In the genomic region with DNA sequence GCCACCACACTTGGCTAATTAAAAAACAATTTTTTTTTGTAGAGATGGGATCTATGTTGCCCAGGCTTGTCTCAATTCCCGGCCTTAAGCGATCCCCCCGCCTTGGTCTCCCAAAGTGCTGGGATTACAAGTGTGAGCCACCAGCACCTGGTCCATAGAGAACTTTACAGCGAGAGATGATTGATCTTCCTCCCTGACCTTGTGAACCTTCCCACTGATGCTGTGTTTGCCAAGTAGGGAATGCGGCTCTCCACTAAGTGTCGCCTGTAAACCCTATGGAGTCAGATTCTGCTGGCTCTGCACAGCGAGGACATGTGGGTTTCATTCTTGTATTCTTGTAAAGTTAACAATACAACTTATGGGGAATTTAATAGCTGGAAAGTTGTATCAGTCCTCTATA, we compare ENCODE assay signal across 23 cellular contexts.
DNase-seq lines count a peak whose midpoint lies in the region; ATAC-seq and TF ChIP-seq lines count a peak whose summit lies in the region.
"Had no signal": no experiment of that assay in that cellular context is flagged by ENCODE, and none has a peak within 500 bp of the region (broad histone marks: within the 10 kb centered on the region; RNA-seq: fewer than 3 reads in every experiment).

No MANE protein-coding gene starts in this region.

- in situ Hi-C loops in IMR-90 (cut with MboI; ENCODE audit: low sequenced_read_pairs), result no loop called here

- H4K5ac ChIP-seq in IMR-90 (ENCODE audit: low read depth, low read length), result no peak overlapping the region

- peak overlapping the region; percentile 53; the same call in 1 of the 2 replicates for H2AK5ac ChIP-seq in IMR-90 (ENCODE audit: low read depth, low read length)

- H3K4me1 ChIP-seq in IMR-90 (ENCODE audit: control insufficient read depth, insufficient read depth, low read length) (peaks cover 4% of the 10 kb centered on the region), colonic mucosa (no peaks in the 10 kb centered on the region), right lobe of liver (peaks cover 0 to 49% (median 12%) of the 10 kb centered on the region in 4 donors), upper lobe of right lung (peaks cover 6% of the 10 kb centered on the region)

- H3K4me2 ChIP-seq in IMR-90 (ENCODE audit: low read depth, low read length), result no peak overlapping the region
- H3K4me2 ChIP-seq: KMS-11 had no signal

- DNase-seq in IMR-90, result no peak
- DNase-seq in colonic mucosa, result peak; percentile 4
- DNase-seq in right lobe of liver, result peak in 1 of 3 donors; percentile 43
- DNase-seq in upper lobe of right lung, result no peak
- DNase-seq in SK-N-DZ (ENCODE audit: low spot score), result no peak
- no peak for DNase-seq in effector CD4-positive, alpha-beta T cell
- DNase-seq: AML-193; Calu3; CD4-positive, alpha-beta memory T cell; GF-D8; H9; MV-4-11; NCI-H1417; NCI-H187 treated with DMSO at 0.1 percent for 48 hours; NCI-H226; NCI-H524; NCI-H82; OCI-M1; RPMI8226; SIG-M5 had no signal

- no peak for ATAC-seq in IMR-90 (ENCODE audit: low read depth)
- ATAC-seq in right lobe of liver, result peak; percentile 9 to 40 (median 26)
- ATAC-seq in upper lobe of right lung, result no peak
- ATAC-seq in SK-N-SH treated with all-trans-retinoic acid at 6 μM for 48 hours, result no peak
- ATAC-seq in GM18873 (IDR thresholded peaks at IDR 0.05; ENCODE audit: low FRiP score, unreplicated experiment), result no peak

- no peak overlapping the region for H2BK120ac ChIP-seq in IMR-90 (ENCODE audit: low read depth, low read length)

- peaks cover 7% of the 10 kb centered on the region for H3K27me3 ChIP-seq in IMR-90 (ENCODE audit: control insufficient read depth, insufficient read depth, low read length)
- no peaks in the 10 kb centered on the region for H3K27me3 ChIP-seq in colonic mucosa
- no peaks in the 10 kb centered on the region for H3K27me3 ChIP-seq in right lobe of liver
- H3K27me3 ChIP-seq in upper lobe of right lung, result no peaks in the 10 kb centered on the region

- BruUV-seq in IMR-90 (replicated peaks; lab: Mats Ljungman, UMichigan), result no TSS peak

- H3K4me3 ChIP-seq in IMR-90 (ENCODE audit: insufficient read depth, low read depth, low read length), result no peak overlapping the region
- no peak overlapping the region for H3K4me3 ChIP-seq in colonic mucosa
- H3K4me3 ChIP-seq in right lobe of liver, result no peak overlapping the region
- H3K4me3 ChIP-seq in upper lobe of right lung, result no peak overlapping the region

- H2BK15ac ChIP-seq in IMR-90 (ENCODE audit: low read depth, low read length), result no peak overlapping the region; the same call in 2 of the 3 replicates

- intact Hi-C loops in IMR-90 (cut with micrococcal nuclease), result no loop called here
- intact Hi-C loops in colonic mucosa (cut with DNase I), result no loop called here
- intact Hi-C loops in right lobe of liver (cut with DNase I), result no loop called here
- intact Hi-C loops in upper lobe of right lung (cut with DNase I), result no loop called here

- no peak overlapping the region for H2AK9ac ChIP-seq in IMR-90 (replicated peaks; ENCODE audit: low read depth, low read length, poor library complexity)

- no peak overlapping the region for H2AFZ ChIP-seq in IMR-90 (replicated peaks; ENCODE audit: low read length, poor library complexity)

- CTCF ChIA-PET in IMR-90 (lab: Yijun Ruan, JAX), result interaction anchor here (0.6 kb wide), 1 partner anchor 131 kb away, joined by 3 read pairs; no protein-coding TSS in a partner anchor

- POLR2A ChIA-PET in IMR-90 (lab: Charles Lee; ENCODE audit: unreplicated experiment), result no interaction called here

- 93% methylated on average over 3 of the region's 7 CpGs; no CpG with 5 or more reads in 1 of the 2 experiments for WGBS in IMR-90 (ENCODE audit: extremely low coverage in 2 of 2, insufficient read length in 1 of 2), 2 experiments
- 33% methylated on average over 5 of the region's 7 CpGs for WGBS in right lobe of liver (ENCODE audit: insufficient coverage, low coverage, low lambda C conversion rate, missing lambda C conversion rate)

- no peaks in the 10 kb centered on the region for H3K36me3 ChIP-seq in IMR-90 (ENCODE audit: control insufficient read depth, insufficient read depth, low read length)
- H3K36me3 ChIP-seq in colonic mucosa, result no peaks in the 10 kb centered on the region
- no peaks in the 10 kb centered on the region for H3K36me3 ChIP-seq in right lobe of liver
- no peaks in the 10 kb centered on the region for H3K36me3 ChIP-seq in upper lobe of right lung

- H3K18ac ChIP-seq in IMR-90 (ENCODE audit: low read depth, low read length), result no peak overlapping the region

- H3K79me1 ChIP-seq in IMR-90 (ENCODE audit: low read depth in 1 of 2, low read length in 2 of 2), result no peaks in the 10 kb centered on the region

- H2BK20ac ChIP-seq in IMR-90 (ENCODE audit: low read depth, low read length), result no peak overlapping the region

- dilution Hi-C loops in IMR-90 (cut with HindIII; ENCODE audit: low sequenced_read_pairs, unreplicated experiment), result no loop called here

- H3K9me3 ChIP-seq in IMR-90 (ENCODE audit: control insufficient read depth, insufficient read depth, low read length) (peaks cover 12% of the 10 kb centered on the region), colonic mucosa (no peaks in the 10 kb centered on the region), right lobe of liver (no peaks in the 10 kb centered on the region), upper lobe of right lung (no peaks in the 10 kb centered on the region)

- TF ChIP-seq CTCF in IMR-90 (conservative IDR thresholded peaks at IDR 0.05; ENCODE audit: low read depth, low read length) (no peak), colonic mucosa (IDR thresholded peaks at IDR 0.05) (no peak), right lobe of liver (IDR thresholded peaks at IDR 0.05) (no peak), upper lobe of right lung (IDR thresholded peaks at IDR 0.05) (no peak)

- H3K27ac ChIP-seq in IMR-90 (ENCODE audit: insufficient read depth, low read length) (no peak overlapping the region), colonic mucosa (no peak overlapping the region), right lobe of liver (no peak overlapping the region), upper lobe of right lung (peak overlapping the region; percentile 1)
- H3K27ac ChIP-seq: KMS-11 had no signal

- H3K23ac ChIP-seq in IMR-90 (ENCODE audit: low read depth, low read length), result no peak overlapping the region

- TF ChIP-seq RAD21 in IMR-90 (IDR thresholded peaks at IDR 0.05; ENCODE audit: low read length), result no peak

- no peak overlapping the region for H4K8ac ChIP-seq in IMR-90 (ENCODE audit: low read depth in 2 of 2, low read length in 2 of 2)

- no peak overlapping the region for H3K14ac ChIP-seq in IMR-90 (replicated peaks; ENCODE audit: low read depth, low read length)

- H3K9me1 ChIP-seq in IMR-90 (ENCODE audit: insufficient read depth, low read length), result peaks cover 4% of the 10 kb centered on the region

- TF ChIP-seq POLR2A in IMR-90 (IDR thresholded peaks at IDR 0.05; ENCODE audit: low read depth, low read length), result no peak
- no peak for TF ChIP-seq POLR2A in right lobe of liver (IDR thresholded peaks at IDR 0.05)

- no peak overlapping the region for H2BK5ac ChIP-seq in IMR-90 (ENCODE audit: low read depth, low read length, poor library complexity, severe bottlenecking)

- H4K20me1 ChIP-seq in IMR-90 (ENCODE audit: insufficient read depth, low read length), result no peaks in the 10 kb centered on the region

- peak overlapping the region; percentile 19; the same call in 1 of the 2 replicates for H3K4ac ChIP-seq in IMR-90 (ENCODE audit: low read depth, low read length)

- H3K9ac ChIP-seq in IMR-90 (ENCODE audit: low read depth, low read length) (no peak overlapping the region), colonic mucosa (ENCODE audit: low read depth in 2 of 2, low read length in 2 of 2) (no peak overlapping the region)
- H3K9ac ChIP-seq: KMS-11 had no signal

- no peak overlapping the region for H4K91ac ChIP-seq in IMR-90 (ENCODE audit: insufficient read depth, low read depth, low read length)

- H3K56ac ChIP-seq in IMR-90 (ENCODE audit: extremely low read depth, insufficient read depth, low read length), result no peak overlapping the region

TF ChIP-seq in IMR-90, 13 proteins besides CTCF, POLR2A, EP300 and RAD21:
- no peak for TF ChIP-seq NFE2L2 (IDR thresholded peaks at IDR 0.05; ENCODE audit: low read depth, low read length)
TF ChIP-seq in IMR-90: peak in this region for 0.

TF ChIP-seq in SK-N-SH treated with all-trans-retinoic acid at 6 μM for 48 hours, 23 proteins besides CTCF, POLR2A, EP300 and RAD21:
- TF ChIP-seq ESRRG (CRISPR knock-in tag; IDR thresholded peaks at IDR 0.05) (no peak), TCF4 (CRISPR knock-in tag; IDR thresholded peaks at IDR 0.05; ENCODE audit: borderline replicate concordance) (no peak), PPARA (CRISPR knock-in tag; IDR thresholded peaks at IDR 0.05; ENCODE audit: borderline replicate concordance) (no peak), RARB (CRISPR knock-in tag; IDR thresholded peaks at IDR 0.05) (no peak), ISL1 (CRISPR knock-in tag; IDR thresholded peaks at IDR 0.05) (no peak), BACH2 (CRISPR knock-in tag; IDR thresholded peaks at IDR 0.05; ENCODE audit: borderline replicate concordance) (no peak), ZFP30 (CRISPR knock-in tag; IDR thresholded peaks at IDR 0.05) (no peak)

Comparison
In these comparisons a context has a peak if more than half of its experiments do, and no peak if none do; other contexts are left out.
1. ATAC-seq: peak in right lobe of liver (4 of 4); none in IMR-90 (single experiment), upper lobe of right lung (single experiment), SK-N-SH treated with all-trans-retinoic acid at 6 μM for 48 hours (single experiment) and GM18873 (single experiment).